Comparison of ENCODE assay signal across 9 cellular contexts in genomic region chr3:172181936-172182708, GRCh38.
DNase-seq lines count a peak whose midpoint lies in the region; ATAC-seq and TF ChIP-seq lines count a peak whose summit lies in the region.
"Had no signal": no experiment of that assay in that cellular context is flagged by ENCODE, and none has a peak within 500 bp of the region (broad histone marks: within the 10 kb centered on the region; RNA-seq: fewer than 3 reads in every experiment).

No MANE protein-coding gene starts in this region.

- ATAC-seq in GM19035 (IDR thresholded peaks at IDR 0.05; ENCODE audit: unreplicated experiment), result peak; percentile 32
- no peak for ATAC-seq in HG03521 (IDR thresholded peaks at IDR 0.05; ENCODE audit: unreplicated experiment)
- no peak for ATAC-seq in HG03139 (IDR thresholded peaks at IDR 0.05; ENCODE audit: unreplicated experiment)

- peak overlapping the region; percentile 76 for H3K27ac Mint-ChIP-seq in endothelial cell (ENCODE audit: unreplicated experiment)
- H3K27ac Mint-ChIP-seq in progenitor cell of endocrine pancreas, result peak overlapping the region; percentile 26

- H3K36me3 Mint-ChIP-seq in endothelial cell (ENCODE audit: low read depth, unreplicated experiment) (peaks cover 14% of the 10 kb centered on the region), progenitor cell of endocrine pancreas (ENCODE audit: insufficient read depth) (peaks cover 6% of the 10 kb centered on the region)

- DNase-seq in MV-4-11 (lab: John Stamatoyannopoulos, UW), result peak; percentile 20
- DNase-seq in endothelial cell (ENCODE audit: low spot score), result peak; percentile 41
- no peak for DNase-seq in progenitor cell of endocrine pancreas (ENCODE audit: low spot score, unreplicated experiment)
- no peak for DNase-seq in activated CD8-positive, alpha-beta memory T cell treated with anti-CD3 and anti-CD28 coated beads, Interleukin-2, amount 50 U/mL, for 4 hours
- DNase-seq in activated CD4-positive, alpha-beta T cell treated with anti-CD3 and anti-CD28 coated beads for 48 hours, result no peak
- DNase-seq: NCI-H526 had no signal

- peaks cover 15% of the 10 kb centered on the region for H3K27me3 Mint-ChIP-seq in endothelial cell (ENCODE audit: unreplicated experiment)
- H3K27me3 Mint-ChIP-seq in progenitor cell of endocrine pancreas, result no peaks in the 10 kb centered on the region

- TF ChIP-seq CTCF in endothelial cell (IDR thresholded peaks at IDR 0.05; ENCODE audit: unreplicated experiment) (no peak), progenitor cell of endocrine pancreas (IDR thresholded peaks at IDR 0.05; ENCODE audit: unreplicated experiment) (no peak)

- H3K9me3 Mint-ChIP-seq in endothelial cell (ENCODE audit: unreplicated experiment), result no peaks in the 10 kb centered on the region
- no peaks in the 10 kb centered on the region for H3K9me3 Mint-ChIP-seq in progenitor cell of endocrine pancreas (ENCODE audit: low read depth)

- H3K4me1 Mint-ChIP-seq in endothelial cell (ENCODE audit: unreplicated experiment), result peaks cover 53% of the 10 kb centered on the region
- H3K4me1 Mint-ChIP-seq in progenitor cell of endocrine pancreas (ENCODE audit: low read depth), result peaks cover 29% of the 10 kb centered on the region

- H3K4me3 Mint-ChIP-seq in endothelial cell (ENCODE audit: unreplicated experiment) (peak overlapping the region; percentile 35), progenitor cell of endocrine pancreas (ENCODE audit: low read depth) (no peak overlapping the region)

Comparison
In these comparisons a context has a peak if more than half of its experiments do, and no peak if none do; other contexts are left out.
1. DNase-seq: peak in MV-4-11 (single experiment) and endothelial cell (single experiment); none in progenitor cell of endocrine pancreas (single experiment), activated CD8-positive, alpha-beta memory T cell treated with anti-CD3 and anti-CD28 coated beads, Interleukin-2, amount 50 U/mL, for 4 hours (single experiment) and activated CD4-positive, alpha-beta T cell treated with anti-CD3 and anti-CD28 coated beads for 48 hours (single experiment).